In genomic region chr17:71878998-71879397, GRCh38 we compare ENCODE assay signal across 8 cellular contexts.
"Had no signal": no experiment of that assay in that cellular context is flagged by ENCODE, and none has a peak within 500 bp of the region (broad histone marks: within the 10 kb centered on the region; RNA-seq: fewer than 3 reads in every experiment).

No MANE protein-coding gene starts in this region.

- H3K4me3 ChIP-seq: GM12878 had no signal

- DNase-seq: GDM1, GF-D8 had no signal

- ATAC-seq: GM12878 had no signal

- FAIRE-seq: G401.6, GM12878, GM12891, GM12892, GM18507, GM19239 had no signal
